ENCODE assay signal across 17 cellular contexts in genomic region chr6:156359912-156360311, GRCh38.
DNase-seq lines count a peak whose midpoint lies in the region; ATAC-seq and TF ChIP-seq lines count a peak whose summit lies in the region.
"Had no signal": no experiment of that assay in that cellular context is flagged by ENCODE, and none has a peak within 500 bp of the region (broad histone marks: within the 10 kb centered on the region; RNA-seq: fewer than 3 reads in every experiment).

No MANE protein-coding gene starts in this region.

- H3K27me3 ChIP-seq in Caco-2 (replicated peaks; ENCODE audit: control insufficient read depth, insufficient read depth, low read length) (no peaks in the 10 kb centered on the region), H9 (ENCODE audit: insufficient read depth, low read length) (no peaks in the 10 kb centered on the region), iPS DF 6.9 (ENCODE audit: control insufficient read depth, insufficient read depth, low read length) (no peaks in the 10 kb centered on the region), colonic mucosa (no peaks in the 10 kb centered on the region)

- H4K20me1 ChIP-seq in H9 (ENCODE audit: control insufficient read depth, insufficient read depth, insufficient read length), result no peaks in the 10 kb centered on the region

- no peaks in the 10 kb centered on the region for H3K36me3 Mint-ChIP-seq in Caco-2 (ENCODE audit: insufficient read depth, unreplicated experiment)
- peaks cover 0 to 15% (median 3%) of the 10 kb centered on the region in 3 experiments; a peak in 6 of 7 replicates for H3K36me3 Mint-ChIP-seq in H9 (ENCODE audit: insufficient read depth in 1 of 3, low read depth in 3 of 3)
- H3K36me3 Mint-ChIP-seq in activated naive CD8-positive, alpha-beta T cell treated with anti-CD3 and anti-CD28 coated beads, Interleukin-2, amount 50 U/mL, for 24 hours (ENCODE audit: low read depth), result peaks cover 3% of the 10 kb centered on the region
- H3K36me3 Mint-ChIP-seq: natural killer cell had no signal

- no peak overlapping the region for H4K8ac ChIP-seq in H9 (replicated peaks; ENCODE audit: insufficient read length, low read depth, low read length)

- CTCF ChIA-PET in Caco-2 (lab: Charles Lee), result no interaction called here

- no peak overlapping the region for H2AK5ac ChIP-seq in H9 (ENCODE audit: insufficient read length, low read length)

- no peak overlapping the region for H2BK5ac ChIP-seq in H9 (ENCODE audit: insufficient read length, low read length)

- WGBS in H9 (ENCODE audit: extremely low coverage, insufficient read length, low lambda C conversion rate), result no CpG with 5 or more reads among the region's 12 CpGs
- no CpG with 5 or more reads among the region's 12 CpGs for WGBS in iPS DF 6.9 (ENCODE audit: insufficient coverage, insufficient read length)

- no peak overlapping the region for H3K56ac ChIP-seq in H9 (ENCODE audit: insufficient read length, low read depth, low read length)

- H3K4me3 Mint-ChIP-seq in Caco-2 (ENCODE audit: unreplicated experiment), result no peak overlapping the region
- H3K4me3 Mint-ChIP-seq in H9, result no peak overlapping the region
- H3K4me3 Mint-ChIP-seq in activated naive CD8-positive, alpha-beta T cell treated with anti-CD3 and anti-CD28 coated beads, Interleukin-2, amount 50 U/mL, for 24 hours, result no peak overlapping the region
- H3K4me3 Mint-ChIP-seq: CD4-positive, alpha-beta memory T cell; natural killer cell had no signal

- TF ChIP-seq CTCF in Caco-2 (IDR thresholded peaks at IDR 0.05; ENCODE audit: insufficient read depth in 1 of 2, low read depth in 1 of 2, low read length in 1 of 2, severe bottlenecking in 1 of 2, unreplicated experiment in 1 of 2), result peak; percentile 35 to 44
- peak; percentile 70 for TF ChIP-seq CTCF in H9 (conservative IDR thresholded peaks at IDR 0.05)
- TF ChIP-seq CTCF in colonic mucosa (IDR thresholded peaks at IDR 0.05), result no peak

- no peak for ATAC-seq in HG03025 (IDR thresholded peaks at IDR 0.05; ENCODE audit: low FRiP score, unreplicated experiment)
- no peak for ATAC-seq in activated naive CD8-positive, alpha-beta T cell treated with anti-CD3 and anti-CD28 coated beads, Interleukin-2, amount 50 U/mL, for 24 hours
- ATAC-seq: natural killer cell had no signal

- H3K27ac ChIP-seq in H9 (ENCODE audit: insufficient read length, low read depth, low read length) (no peak overlapping the region), iPS DF 6.9 (ENCODE audit: low read length) (no peak overlapping the region), colonic mucosa (no peak overlapping the region)
- H3K27ac ChIP-seq: GM23248 had no signal

- peaks cover 12% of the 10 kb centered on the region for H3K9me3 Mint-ChIP-seq in Caco-2 (ENCODE audit: unreplicated experiment)
- H3K9me3 Mint-ChIP-seq in H9, result peaks cover 10 to 13% of the 10 kb centered on the region in 2 experiments; a peak in 3 of 5 replicates
- peaks cover 9% of the 10 kb centered on the region for H3K9me3 Mint-ChIP-seq in activated naive CD8-positive, alpha-beta T cell treated with anti-CD3 and anti-CD28 coated beads, Interleukin-2, amount 50 U/mL, for 24 hours

- no TSS peak for BruUV-seq in Caco-2 (replicated peaks; lab: Mats Ljungman, UMichigan)

- H2BK20ac ChIP-seq in H9 (ENCODE audit: low read depth, low read length, poor library complexity, severe bottlenecking), result no peak overlapping the region

- H3K79me2 ChIP-seq in H9 (ENCODE audit: insufficient read depth, low read length), result no peaks in the 10 kb centered on the region

- no peak overlapping the region for H3T11ph ChIP-seq in H9 (ENCODE audit: low read length)

- H3K18ac ChIP-seq in H9 (ENCODE audit: insufficient read length, low read depth, low read length), result no peak overlapping the region

- H3K36me3 ChIP-seq in Caco-2 (ENCODE audit: control insufficient read depth, insufficient read depth, low read length), result no peaks in the 10 kb centered on the region
- H3K36me3 ChIP-seq in iPS DF 6.9 (ENCODE audit: control insufficient read depth, insufficient read depth, low read length), result no peaks in the 10 kb centered on the region
- H3K36me3 ChIP-seq in colonic mucosa, result no peaks in the 10 kb centered on the region

- no peak overlapping the region for H3K23ac ChIP-seq in H9 (ENCODE audit: insufficient read length, low read depth, low read length)

- H3K9ac ChIP-seq in H9 (ENCODE audit: extremely low read depth, insufficient read length, low read length), result no peak overlapping the region
- no peak overlapping the region for H3K9ac ChIP-seq in colonic mucosa (ENCODE audit: low read depth in 2 of 2, low read length in 2 of 2)
- H3K9ac ChIP-seq: GM23248 had no signal

- H2BK120ac ChIP-seq in H9 (ENCODE audit: low read depth, low read length, poor library complexity, severe bottlenecking), result no peak overlapping the region

- peaks cover 5% of the 10 kb centered on the region for H3K27me3 Mint-ChIP-seq in Caco-2 (ENCODE audit: insufficient read depth, unreplicated experiment)
- no peaks in the 10 kb centered on the region; the same call in 1 of the 2 replicates for H3K27me3 Mint-ChIP-seq in H9 (ENCODE audit: low read depth)
- peaks cover 2% of the 10 kb centered on the region for H3K27me3 Mint-ChIP-seq in activated naive CD8-positive, alpha-beta T cell treated with anti-CD3 and anti-CD28 coated beads, Interleukin-2, amount 50 U/mL, for 24 hours

- no peak overlapping the region for H4K91ac ChIP-seq in H9 (ENCODE audit: insufficient read length, low read depth, low read length)

- in situ Hi-C loops in SK-MEL-5 (cut with HindIII; ENCODE audit: low pct_unique_long_range_greater_than_20kb, low sequenced_read_pairs), result no loop called here

- peak in 1 of 2 experiments; percentile 18 for DNase-seq in Caco-2
- peak; percentile 81 for DNase-seq in H9
- peak; percentile 53 for DNase-seq in SK-MEL-5 (ENCODE audit: low read depth, low spot score)
- DNase-seq in iPS DF 6.9 (ENCODE audit: low read depth, low spot score), result peak; percentile 47
- no peak for DNase-seq in cardiac septum (ENCODE audit: low spot score)
- DNase-seq in activated naive CD8-positive, alpha-beta T cell treated with anti-CD3 and anti-CD28 coated beads, Interleukin-2, amount 50 U/mL, for 24 hours, result no peak
- no peak for DNase-seq in colonic mucosa
- DNase-seq: activated gamma-delta T cell; CD4-positive, alpha-beta memory T cell; GM23248; natural killer cell; NCI-H1105; NCI-H226; OCI-M1; SW 1271 had no signal

- POLR2A ChIA-PET in Caco-2 (lab: Charles Lee), result no interaction called here

- H2BK12ac ChIP-seq in H9 (ENCODE audit: insufficient read length, low read depth, low read length), result no peak overlapping the region

- H3K4me1 Mint-ChIP-seq in Caco-2 (ENCODE audit: low read depth, unreplicated experiment) (no peaks in the 10 kb centered on the region), H9 (peaks cover 0 to 4% of the 10 kb centered on the region in 2 experiments; a peak in 2 of 4 replicates)
- H3K4me1 Mint-ChIP-seq in activated naive CD8-positive, alpha-beta T cell treated with anti-CD3 and anti-CD28 coated beads, Interleukin-2, amount 50 U/mL, for 24 hours, result no peaks in the 10 kb centered on the region
- H3K4me1 Mint-ChIP-seq: natural killer cell had no signal

- H3K9me3 ChIP-seq in Caco-2 (no peaks in the 10 kb centered on the region), H9 (ENCODE audit: control insufficient read depth, low read depth, low read length) (no peaks in the 10 kb centered on the region), iPS DF 6.9 (ENCODE audit: control insufficient read depth, insufficient read depth, low read length) (peaks cover 2% of the 10 kb centered on the region; the same call in 1 of the 2 replicates), colonic mucosa (no peaks in the 10 kb centered on the region)

- H3K79me1 ChIP-seq in H9 (ENCODE audit: insufficient read depth, low read depth, low read length, poor library complexity, severe bottlenecking), result no peaks in the 10 kb centered on the region

- H3K23me2 ChIP-seq in H9 (ENCODE audit: insufficient read length, low read depth, low read length, poor library complexity, severe bottlenecking), result no peaks in the 10 kb centered on the region

- no peak overlapping the region for H4K5ac ChIP-seq in H9 (ENCODE audit: insufficient read length, low read depth, low read length)

- H2AFZ ChIP-seq in H9 (ENCODE audit: low read length), result no peak overlapping the region
- H2AFZ ChIP-seq: GM23248 had no signal

- H3K4me2 ChIP-seq in H9 (ENCODE audit: insufficient read depth, insufficient read length, low read length), result no peak overlapping the region

- H3K4me3 ChIP-seq in Caco-2 (ENCODE audit: low read depth, low read length), result no peak overlapping the region
- no peak overlapping the region for H3K4me3 ChIP-seq in iPS DF 6.9 (ENCODE audit: low read length)
- H3K4me3 ChIP-seq in colonic mucosa, result no peak overlapping the region
- H3K4me3 ChIP-seq: GM23248, lung had no signal

- intact Hi-C loops in Caco-2 (cut with micrococcal nuclease; ENCODE audit: unreplicated experiment), result no loop called here
- intact Hi-C loops in cardiac septum (cut with DNase I), result no loop called here
- intact Hi-C loops in colonic mucosa (cut with DNase I), result no loop called here

- no peak overlapping the region for H3K14ac ChIP-seq in H9 (ENCODE audit: insufficient read depth, low read length)

- H3K4me1 ChIP-seq in Caco-2, result no peaks in the 10 kb centered on the region
- no peaks in the 10 kb centered on the region for H3K4me1 ChIP-seq in H9 (ENCODE audit: insufficient read depth, low read length)
- no peaks in the 10 kb centered on the region for H3K4me1 ChIP-seq in iPS DF 6.9 (ENCODE audit: control insufficient read depth, insufficient read depth, low read length)
- no peaks in the 10 kb centered on the region for H3K4me1 ChIP-seq in colonic mucosa

- no peak overlapping the region for H3K4ac ChIP-seq in H9 (ENCODE audit: low read depth, low read length)

- H3K27ac Mint-ChIP-seq in Caco-2 (ENCODE audit: unreplicated experiment), result no peak overlapping the region
- H3K27ac Mint-ChIP-seq in H9, result no peak overlapping the region; a peak in 2 of 7 replicates
- H3K27ac Mint-ChIP-seq in activated naive CD8-positive, alpha-beta T cell treated with anti-CD3 and anti-CD28 coated beads, Interleukin-2, amount 50 U/mL, for 24 hours, result no peak overlapping the region
- H3K27ac Mint-ChIP-seq: natural killer cell had no signal

- H2BK15ac ChIP-seq in H9 (ENCODE audit: low read depth, low read length), result no peak overlapping the region

Comparison
In these comparisons a context has a peak if more than half of its experiments do, and no peak if none do; other contexts are left out.
1. DNase-seq: peak in H9 (single experiment), SK-MEL-5 (single experiment) and iPS DF 6.9 (single experiment); none in cardiac septum (single experiment), activated naive CD8-positive, alpha-beta T cell treated with anti-CD3 and anti-CD28 coated beads, Interleukin-2, amount 50 U/mL, for 24 hours (single experiment) and colonic mucosa (single experiment).